Comparison of ENCODE assay signal across 11 cellular contexts in genomic region chr7:105677395-105677701, GRCh38.
DNase-seq lines count a peak whose midpoint lies in the region; ATAC-seq and TF ChIP-seq lines count a peak whose summit lies in the region.
"Had no signal": no experiment of that assay in that cellular context is flagged by ENCODE, and none has a peak within 500 bp of the region (broad histone marks: within the 10 kb centered on the region; RNA-seq: fewer than 3 reads in every experiment).

No MANE protein-coding gene starts in this region.

- peak overlapping the region; percentile 67 for H3K4me3 ChIP-seq in BLaER1
- peak overlapping the region; percentile 80 for H3K4me3 ChIP-seq in DOHH2 (ENCODE audit: low read length)
- no peak overlapping the region for H3K4me3 ChIP-seq in mammary epithelial cell (replicated peaks in 1 of 3; ENCODE audit: insufficient read depth in 1 of 3, low read depth in 2 of 3, low read length in 3 of 3)

- H3K27me3 ChIP-seq in BLaER1: no peaks in the 10 kb centered on the region
- no peaks in the 10 kb centered on the region for H3K27me3 ChIP-seq in DOHH2 (ENCODE audit: control insufficient read depth, low read length)
- H3K27me3 ChIP-seq in mammary epithelial cell (ENCODE audit: insufficient read depth, low read length): no peaks in the 10 kb centered on the region

- H3F3A ChIP-seq in DOHH2 (ENCODE audit: control insufficient read depth, insufficient read depth): no peaks in the 10 kb centered on the region; the same call in 1 of the 2 replicates

- H4K20me1 ChIP-seq in BLaER1: no peaks in the 10 kb centered on the region
- H4K20me1 ChIP-seq in DOHH2 (ENCODE audit: control insufficient read depth, insufficient read depth, low read depth, low read length): no peaks in the 10 kb centered on the region
- H4K20me1 ChIP-seq in mammary epithelial cell (ENCODE audit: insufficient read depth, low read length): no peaks in the 10 kb centered on the region

- CTCF ChIA-PET in mammary epithelial cell (lab: Charles Lee; ENCODE audit: low non-redundant PET): no interaction called here

- H3K4me1 ChIP-seq in BLaER1: peaks cover 62% of the 10 kb centered on the region
- H3K4me1 ChIP-seq in DOHH2 (ENCODE audit: control insufficient read depth, low read length): peaks cover 46% of the 10 kb centered on the region
- H3K4me1 ChIP-seq in mammary epithelial cell (ENCODE audit: insufficient read depth, low read length): peaks cover 3% of the 10 kb centered on the region

- H3K36me3 Mint-ChIP-seq in activated T-helper 1 cell treated with anti-CD3 and anti-CD28 coated beads, Interleukin-12 subunit alpha, Interleukin-12 subunit beta, Interleukin-2, Interleukin-4 antibody, amounts not matched to agents 30 ng/mL and 10 ng/mL and 1 ng/mL, durations not matched to agents 14 hours and 24 hours and 36 hours (ENCODE audit: low read depth): peaks cover 9% of the 10 kb centered on the region
- H3K36me3 Mint-ChIP-seq in naive B cell: peaks cover 4 to 8% of the 10 kb centered on the region in 2 donors

- peak overlapping the region; percentile 96 for H3K4me2 ChIP-seq in BLaER1
- H3K4me2 ChIP-seq in DOHH2 (ENCODE audit: low read length): peak overlapping the region; percentile 78
- H3K4me2 ChIP-seq in mammary epithelial cell (ENCODE audit: insufficient read depth, low read depth, low read length): no peak overlapping the region

- H3K27ac Mint-ChIP-seq in activated T-helper 1 cell treated with anti-CD3 and anti-CD28 coated beads, Interleukin-12 subunit alpha, Interleukin-12 subunit beta, Interleukin-2, Interleukin-4 antibody, amounts not matched to agents 30 ng/mL and 10 ng/mL and 1 ng/mL, durations not matched to agents 14 hours and 24 hours and 36 hours: peak overlapping the region; percentile 93
- H3K27ac Mint-ChIP-seq in naive B cell: peak overlapping the region in 5 of 6 donors; percentile 90 to 98 (median 94)
- H3K27ac Mint-ChIP-seq: endodermal cell had no signal

- intact Hi-C loops in activated T-helper 1 cell treated with anti-CD3 and anti-CD28 coated beads, Interleukin-12 subunit alpha, Interleukin-12 subunit beta, Interleukin-2, Interleukin-4 antibody, amounts not matched to agents 30 ng/mL and 10 ng/mL and 1 ng/mL, durations not matched to agents 14 hours and 24 hours and 36 hours (cut with micrococcal nuclease): loop anchor here (5.0 kb wide), 2 partner anchors 155 to 435 kb away; partner anchors contain the start of genes PUS7 and SYPL1
- intact Hi-C loops in mammary epithelial cell (cut with micrococcal nuclease): no loop called here

- WGBS in mammary epithelial cell (ENCODE audit: low coverage, missing lambda C conversion rate): 86% methylated on average over 5 of the region's 5 CpGs

- H3K9me3 ChIP-seq in BLaER1: no peaks in the 10 kb centered on the region
- H3K9me3 ChIP-seq in DOHH2 (ENCODE audit: control insufficient read depth, insufficient read depth, low read length): no peaks in the 10 kb centered on the region
- H3K9me3 ChIP-seq in mammary epithelial cell (replicated peaks; ENCODE audit: insufficient read depth, low read length): no peaks in the 10 kb centered on the region

- ATAC-seq in naive B cell (ENCODE audit: low read depth in 2 of 2) (no peak), HG02840 (IDR thresholded peaks at IDR 0.05; ENCODE audit: low FRiP score, unreplicated experiment) (no peak), GM18907 (IDR thresholded peaks at IDR 0.05; ENCODE audit: unreplicated experiment) (no peak)

- dilution Hi-C loops in mammary epithelial cell (cut with HindIII; ENCODE audit: low sequenced_read_pairs): no loop called here

- BruUV-seq in mammary epithelial cell (replicated peaks; lab: Mats Ljungman, UMichigan): no TSS peak

- peak overlapping the region; percentile 87 for H3K27ac ChIP-seq in BLaER1
- peak overlapping the region; percentile 21; the same call in 1 of the 2 replicates for H3K27ac ChIP-seq in DOHH2 (ENCODE audit: low read depth, low read length)
- no peak overlapping the region for H3K27ac ChIP-seq in mammary epithelial cell (ENCODE audit: insufficient read depth, low read depth, low read length)

- peaks cover 14% of the 10 kb centered on the region for H3K79me2 ChIP-seq in DOHH2 (ENCODE audit: control insufficient read depth, low read length)
- H3K79me2 ChIP-seq in mammary epithelial cell (ENCODE audit: insufficient read depth, low read length): no peaks in the 10 kb centered on the region

- no peaks in the 10 kb centered on the region for H3K9me2 ChIP-seq in DOHH2 (replicated peaks; ENCODE audit: control insufficient read depth, low read length)

- H3K4me3 Mint-ChIP-seq in activated T-helper 1 cell treated with anti-CD3 and anti-CD28 coated beads, Interleukin-12 subunit alpha, Interleukin-12 subunit beta, Interleukin-2, Interleukin-4 antibody, amounts not matched to agents 30 ng/mL and 10 ng/mL and 1 ng/mL, durations not matched to agents 14 hours and 24 hours and 36 hours: peak overlapping the region; percentile 89
- peak overlapping the region in 6 of 8 donors; percentile 91 to 96 (median 94) for H3K4me3 Mint-ChIP-seq in naive B cell
- H3K4me3 Mint-ChIP-seq: endodermal cell had no signal

- no peak overlapping the region for H2AFZ ChIP-seq in mammary epithelial cell (ENCODE audit: low read depth, low read length)

- H3K36me3 ChIP-seq in BLaER1 (no peaks in the 10 kb centered on the region), DOHH2 (ENCODE audit: control insufficient read depth, low read length) (peaks cover 6% of the 10 kb centered on the region), mammary epithelial cell (ENCODE audit: insufficient read depth, low read length) (no peaks in the 10 kb centered on the region)

- TF ChIP-seq CTCF in DOHH2 (IDR thresholded peaks at IDR 0.05; ENCODE audit: low read depth, low read length, poor library complexity, severe bottlenecking): no peak
- no peak for TF ChIP-seq CTCF in mammary epithelial cell (conservative IDR thresholded peaks at IDR 0.05 in 1 of 2, IDR thresholded peaks at IDR 0.05 in 1 of 2; ENCODE audit: extremely low read depth in 1 of 2, insufficient read depth in 1 of 2, low read depth in 1 of 2, low read length in 2 of 2)

- peaks cover 1% of the 10 kb centered on the region for H3K27me3 Mint-ChIP-seq in activated T-helper 1 cell treated with anti-CD3 and anti-CD28 coated beads, Interleukin-12 subunit alpha, Interleukin-12 subunit beta, Interleukin-2, Interleukin-4 antibody, amounts not matched to agents 30 ng/mL and 10 ng/mL and 1 ng/mL, durations not matched to agents 14 hours and 24 hours and 36 hours (ENCODE audit: insufficient read depth)
- no peaks in the 10 kb centered on the region for H3K27me3 Mint-ChIP-seq in naive B cell

- H3K4me1 Mint-ChIP-seq in activated T-helper 1 cell treated with anti-CD3 and anti-CD28 coated beads, Interleukin-12 subunit alpha, Interleukin-12 subunit beta, Interleukin-2, Interleukin-4 antibody, amounts not matched to agents 30 ng/mL and 10 ng/mL and 1 ng/mL, durations not matched to agents 14 hours and 24 hours and 36 hours (ENCODE audit: low read depth): peaks cover 64% of the 10 kb centered on the region
- peaks cover 51 to 71% (median 69%) of the 10 kb centered on the region in 3 donors for H3K4me1 Mint-ChIP-seq in naive B cell

- DNase-seq in activated T-helper 1 cell treated with anti-CD3 and anti-CD28 coated beads, Interleukin-12 subunit alpha, Interleukin-12 subunit beta, Interleukin-2, Interleukin-4 antibody, amounts not matched to agents 30 ng/mL and 10 ng/mL and 1 ng/mL, durations not matched to agents 14 hours and 24 hours and 36 hours (ENCODE audit: low spot score): no peak
- DNase-seq in naive B cell: no peak
- DNase-seq in dermis blood vessel endothelial cell: no peak
- no peak for DNase-seq in mammary epithelial cell
- DNase-seq: amniotic stem cell, endodermal cell, NCI-H2171 had no signal

- H3K9ac ChIP-seq in BLaER1: peak overlapping the region; percentile 63
- H3K9ac ChIP-seq in mammary epithelial cell (ENCODE audit: insufficient read depth, low read length): no peak overlapping the region

- in situ Hi-C loops in mammary epithelial cell (cut with MboI; ENCODE audit: low sequenced_read_pairs in 2 of 2): no loop called here

- H3K9me3 Mint-ChIP-seq in activated T-helper 1 cell treated with anti-CD3 and anti-CD28 coated beads, Interleukin-12 subunit alpha, Interleukin-12 subunit beta, Interleukin-2, Interleukin-4 antibody, amounts not matched to agents 30 ng/mL and 10 ng/mL and 1 ng/mL, durations not matched to agents 14 hours and 24 hours and 36 hours: no peaks in the 10 kb centered on the region
- no peaks in the 10 kb centered on the region for H3K9me3 Mint-ChIP-seq in naive B cell
- H3K9me3 Mint-ChIP-seq: endodermal cell had no signal

Comparison
In these comparisons a context has a peak if more than half of its experiments do, and no peak if none do; other contexts are left out.
1. H3K4me3 ChIP-seq: peak in BLaER1 (single experiment) and DOHH2 (single experiment); none in mammary epithelial cell (0 of 3).